In the genomic region with DNA sequence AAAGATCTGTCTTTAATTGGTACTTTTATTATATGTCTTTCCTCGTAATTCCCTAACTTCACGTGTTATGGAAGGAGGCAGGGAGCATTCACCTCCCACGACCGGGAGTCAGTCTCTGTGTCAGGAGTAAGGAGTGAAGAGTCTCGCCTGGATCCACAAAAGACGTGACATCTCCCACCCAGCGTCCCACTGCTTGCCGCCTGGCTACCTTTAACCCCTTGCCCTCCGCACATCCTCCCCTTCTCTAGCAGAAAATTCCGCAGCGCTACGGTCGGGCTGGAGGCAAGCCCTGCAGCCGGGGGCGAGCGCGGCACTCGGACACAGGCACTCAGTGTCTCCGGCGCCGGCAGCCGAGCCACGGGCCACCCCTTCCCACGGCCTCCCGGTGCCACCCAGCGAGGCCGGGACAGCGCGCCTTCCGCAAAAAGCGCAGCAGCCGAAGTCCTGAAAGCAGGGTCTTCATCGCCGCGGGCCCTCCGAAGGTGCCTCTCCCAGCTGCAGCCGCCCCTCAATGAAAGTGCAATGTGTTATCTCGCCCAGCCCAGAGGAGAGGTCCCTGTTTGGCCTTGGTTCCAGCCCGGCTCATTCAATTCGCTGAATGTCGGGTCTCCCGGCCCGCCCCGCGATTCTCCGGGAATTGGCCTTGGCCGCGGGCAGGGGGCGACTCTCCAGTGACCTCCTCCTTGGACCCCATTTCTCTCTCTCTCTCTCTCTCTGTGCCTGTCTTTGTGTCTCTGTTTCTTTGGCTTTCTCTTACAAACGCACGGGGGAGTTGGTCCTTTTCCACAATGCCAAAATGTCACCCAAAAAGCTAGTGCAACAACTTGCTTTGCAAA, we compare ENCODE assay signal across 1 cellular context.
A peak's percentile ranks its signal among the peaks of the same experiment; 100 is the strongest.
TF ChIP-seq lines count a peak whose summit lies in the region.

No MANE protein-coding gene starts in this region.

TF ChIP-seq in H1, 55 proteins besides CTCF, POLR2A, EP300 and RAD21 (continues in another document):
- TF ChIP-seq HDAC2 (IDR thresholded peaks at IDR 0.05; ENCODE audit: borderline replicate concordance in 1 of 2, low read depth in 2 of 2, low read length in 2 of 2) (0 out of 4 replicates have a peak, but pooled peaks of 1 of the 2 experiments have one; percentile 28), KDM1A (IDR thresholded peaks at IDR 0.05; ENCODE audit: borderline replicate concordance, low read length) (no peak), RBBP5 (IDR thresholded peaks at IDR 0.05; ENCODE audit: borderline replicate concordance, low read depth, low read length) (peak; percentile 71; the same call in 1 of the 2 replicates), POLR2AphosphoS5 (IDR thresholded peaks at IDR 0.05; ENCODE audit: low read depth, low read length) (peak; percentile 38; the same call in 1 of the 2 replicates), SIN3A (conservative IDR thresholded peaks at IDR 0.05 in 1 of 2, IDR thresholded peaks at IDR 0.05 in 1 of 2; ENCODE audit: low read depth in 1 of 2, low read length in 2 of 2) (0 out of 4 replicates have a peak, but pooled peaks of 1 of the 2 experiments have one; percentile 9), JUND (IDR thresholded peaks at IDR 0.05; ENCODE audit: low read length) (no peak), BCL11A (IDR thresholded peaks at IDR 0.05; ENCODE audit: low read depth in 2 of 2, low read length in 2 of 2) (no peak), RFX5 (IDR thresholded peaks at IDR 0.05; ENCODE audit: borderline replicate concordance, low read depth, low read length) (no peak), MAFK (IDR thresholded peaks at IDR 0.05; ENCODE audit: low read depth, low read length) (no peak), BACH1 (IDR thresholded peaks at IDR 0.05; ENCODE audit: low read length) (no peak), HDAC6 (IDR thresholded peaks at IDR 0.05; ENCODE audit: low read depth, low read length) (no peak), CHD2 (IDR thresholded peaks at IDR 0.05; ENCODE audit: low read length) (0 out of 2 replicates have a peak, but pooled peaks have one; percentile 34), NRF1 (IDR thresholded peaks at IDR 0.05; ENCODE audit: low read depth, low read length) (no peak), GABPA (IDR thresholded peaks at IDR 0.05; ENCODE audit: borderline replicate concordance, insufficient read depth, low read length) (no peak), TEAD4 (IDR thresholded peaks at IDR 0.05; ENCODE audit: low read depth, low read length) (0 out of 2 replicates have a peak, but pooled peaks have one; percentile 27), SRF (IDR thresholded peaks at IDR 0.05; ENCODE audit: low read depth, low read length) (no peak), BRCA1 (IDR thresholded peaks at IDR 0.05; ENCODE audit: low read depth, low read length) (no peak), CBX8 (IDR thresholded peaks at IDR 0.05; ENCODE audit: borderline replicate concordance, low read depth, low read length) (no peak), ZNF274 (IDR thresholded peaks at IDR 0.05; ENCODE audit: borderline replicate concordance, extremely low read depth, low read length) (no peak), SP1 (IDR thresholded peaks at IDR 0.05; ENCODE audit: low read depth, low read length) (no peak), JUN (IDR thresholded peaks at IDR 0.05; ENCODE audit: low read depth, low read length) (no peak), CREB1 (IDR thresholded peaks at IDR 0.05) (no peak), POU5F1 (IDR thresholded peaks at IDR 0.05; ENCODE audit: low read depth, low read length) (no peak), SAP30 (IDR thresholded peaks at IDR 0.05; ENCODE audit: insufficient read depth, insufficient replicate concordance, low read length) (peak; percentile 62), CEBPB (IDR thresholded peaks at IDR 0.05; ENCODE audit: low read depth, low read length) (no peak), SIX5 (IDR thresholded peaks at IDR 0.05; ENCODE audit: low read depth, low read length) (no peak), ATF2 (IDR thresholded peaks at IDR 0.05; ENCODE audit: low read length) (no peak), YY1 (IDR thresholded peaks at IDR 0.05; ENCODE audit: low read depth, low read length) (0 out of 2 replicates have a peak, but pooled peaks have one; percentile 21), KDM4A (IDR thresholded peaks at IDR 0.05; ENCODE audit: low read depth, low read length, severe bottlenecking) (peak; percentile 66), GTF2F1 (IDR thresholded peaks at IDR 0.05; ENCODE audit: borderline replicate concordance, low read depth, low read length) (no peak), RNF2 (IDR thresholded peaks at IDR 0.05; ENCODE audit: borderline replicate concordance, low read depth, low read length, missing control alignments, poor library complexity, severe bottlenecking) (no peak), SUZ12 (IDR thresholded peaks at IDR 0.05; ENCODE audit: low read length) (no peak), TCF12 (IDR thresholded peaks at IDR 0.05; ENCODE audit: low read depth, low read length) (no peak), FOSL1 (IDR thresholded peaks at IDR 0.05; ENCODE audit: insufficient read depth, low read depth, low read length) (no peak), KDM5A (IDR thresholded peaks at IDR 0.05; ENCODE audit: low read length) (no peak), CHD1 (IDR thresholded peaks at IDR 0.05; ENCODE audit: low read depth, low read length) (no peak), SP4 (IDR thresholded peaks at IDR 0.05; ENCODE audit: low read length) (no peak), TAF1 (IDR thresholded peaks at IDR 0.05; ENCODE audit: low read depth, low read length) (peak; percentile 45; the same call in 1 of the 2 replicates), USF2 (IDR thresholded peaks at IDR 0.05; ENCODE audit: low read length) (no peak), TBP (IDR thresholded peaks at IDR 0.05; ENCODE audit: low read depth, low read length) (peak; percentile 70; the same call in 1 of the 2 replicates), RXRA (IDR thresholded peaks at IDR 0.05; ENCODE audit: insufficient read depth, low read depth, low read length) (no peak), CBX5 (IDR thresholded peaks at IDR 0.05; ENCODE audit: low read depth, low read length) (no peak), CTBP2 (IDR thresholded peaks at IDR 0.05; ENCODE audit: borderline replicate concordance, insufficient read depth, insufficient read length, low read length) (no peak), SIRT6 (IDR thresholded peaks at IDR 0.05; ENCODE audit: low read length) (no peak), EGR1 (IDR thresholded peaks at IDR 0.05; ENCODE audit: borderline replicate concordance, low read depth, low read length) (no peak), NANOG (IDR thresholded peaks at IDR 0.05; ENCODE audit: insufficient read depth, low read depth, low read length, poor library complexity, severe bottlenecking) (no peak), PHF8 (conservative IDR thresholded peaks at IDR 0.05; ENCODE audit: low read depth, low read length) (peak; percentile 43; the same call in 1 of the 2 replicates), TAF7 (optimal IDR thresholded peaks at IDR 0.05; ENCODE audit: borderline replicate concordance, low read depth, low read length) (peak; percentile 26), ASH2L (IDR thresholded peaks at IDR 0.05; ENCODE audit: low read length) (no peak), SP2 (IDR thresholded peaks at IDR 0.05; ENCODE audit: low read length) (no peak), EZH2 (IDR thresholded peaks at IDR 0.05; ENCODE audit: low read depth, low read length, severe bottlenecking) (no peak)
- TF ChIP-seq, protein P1, sequence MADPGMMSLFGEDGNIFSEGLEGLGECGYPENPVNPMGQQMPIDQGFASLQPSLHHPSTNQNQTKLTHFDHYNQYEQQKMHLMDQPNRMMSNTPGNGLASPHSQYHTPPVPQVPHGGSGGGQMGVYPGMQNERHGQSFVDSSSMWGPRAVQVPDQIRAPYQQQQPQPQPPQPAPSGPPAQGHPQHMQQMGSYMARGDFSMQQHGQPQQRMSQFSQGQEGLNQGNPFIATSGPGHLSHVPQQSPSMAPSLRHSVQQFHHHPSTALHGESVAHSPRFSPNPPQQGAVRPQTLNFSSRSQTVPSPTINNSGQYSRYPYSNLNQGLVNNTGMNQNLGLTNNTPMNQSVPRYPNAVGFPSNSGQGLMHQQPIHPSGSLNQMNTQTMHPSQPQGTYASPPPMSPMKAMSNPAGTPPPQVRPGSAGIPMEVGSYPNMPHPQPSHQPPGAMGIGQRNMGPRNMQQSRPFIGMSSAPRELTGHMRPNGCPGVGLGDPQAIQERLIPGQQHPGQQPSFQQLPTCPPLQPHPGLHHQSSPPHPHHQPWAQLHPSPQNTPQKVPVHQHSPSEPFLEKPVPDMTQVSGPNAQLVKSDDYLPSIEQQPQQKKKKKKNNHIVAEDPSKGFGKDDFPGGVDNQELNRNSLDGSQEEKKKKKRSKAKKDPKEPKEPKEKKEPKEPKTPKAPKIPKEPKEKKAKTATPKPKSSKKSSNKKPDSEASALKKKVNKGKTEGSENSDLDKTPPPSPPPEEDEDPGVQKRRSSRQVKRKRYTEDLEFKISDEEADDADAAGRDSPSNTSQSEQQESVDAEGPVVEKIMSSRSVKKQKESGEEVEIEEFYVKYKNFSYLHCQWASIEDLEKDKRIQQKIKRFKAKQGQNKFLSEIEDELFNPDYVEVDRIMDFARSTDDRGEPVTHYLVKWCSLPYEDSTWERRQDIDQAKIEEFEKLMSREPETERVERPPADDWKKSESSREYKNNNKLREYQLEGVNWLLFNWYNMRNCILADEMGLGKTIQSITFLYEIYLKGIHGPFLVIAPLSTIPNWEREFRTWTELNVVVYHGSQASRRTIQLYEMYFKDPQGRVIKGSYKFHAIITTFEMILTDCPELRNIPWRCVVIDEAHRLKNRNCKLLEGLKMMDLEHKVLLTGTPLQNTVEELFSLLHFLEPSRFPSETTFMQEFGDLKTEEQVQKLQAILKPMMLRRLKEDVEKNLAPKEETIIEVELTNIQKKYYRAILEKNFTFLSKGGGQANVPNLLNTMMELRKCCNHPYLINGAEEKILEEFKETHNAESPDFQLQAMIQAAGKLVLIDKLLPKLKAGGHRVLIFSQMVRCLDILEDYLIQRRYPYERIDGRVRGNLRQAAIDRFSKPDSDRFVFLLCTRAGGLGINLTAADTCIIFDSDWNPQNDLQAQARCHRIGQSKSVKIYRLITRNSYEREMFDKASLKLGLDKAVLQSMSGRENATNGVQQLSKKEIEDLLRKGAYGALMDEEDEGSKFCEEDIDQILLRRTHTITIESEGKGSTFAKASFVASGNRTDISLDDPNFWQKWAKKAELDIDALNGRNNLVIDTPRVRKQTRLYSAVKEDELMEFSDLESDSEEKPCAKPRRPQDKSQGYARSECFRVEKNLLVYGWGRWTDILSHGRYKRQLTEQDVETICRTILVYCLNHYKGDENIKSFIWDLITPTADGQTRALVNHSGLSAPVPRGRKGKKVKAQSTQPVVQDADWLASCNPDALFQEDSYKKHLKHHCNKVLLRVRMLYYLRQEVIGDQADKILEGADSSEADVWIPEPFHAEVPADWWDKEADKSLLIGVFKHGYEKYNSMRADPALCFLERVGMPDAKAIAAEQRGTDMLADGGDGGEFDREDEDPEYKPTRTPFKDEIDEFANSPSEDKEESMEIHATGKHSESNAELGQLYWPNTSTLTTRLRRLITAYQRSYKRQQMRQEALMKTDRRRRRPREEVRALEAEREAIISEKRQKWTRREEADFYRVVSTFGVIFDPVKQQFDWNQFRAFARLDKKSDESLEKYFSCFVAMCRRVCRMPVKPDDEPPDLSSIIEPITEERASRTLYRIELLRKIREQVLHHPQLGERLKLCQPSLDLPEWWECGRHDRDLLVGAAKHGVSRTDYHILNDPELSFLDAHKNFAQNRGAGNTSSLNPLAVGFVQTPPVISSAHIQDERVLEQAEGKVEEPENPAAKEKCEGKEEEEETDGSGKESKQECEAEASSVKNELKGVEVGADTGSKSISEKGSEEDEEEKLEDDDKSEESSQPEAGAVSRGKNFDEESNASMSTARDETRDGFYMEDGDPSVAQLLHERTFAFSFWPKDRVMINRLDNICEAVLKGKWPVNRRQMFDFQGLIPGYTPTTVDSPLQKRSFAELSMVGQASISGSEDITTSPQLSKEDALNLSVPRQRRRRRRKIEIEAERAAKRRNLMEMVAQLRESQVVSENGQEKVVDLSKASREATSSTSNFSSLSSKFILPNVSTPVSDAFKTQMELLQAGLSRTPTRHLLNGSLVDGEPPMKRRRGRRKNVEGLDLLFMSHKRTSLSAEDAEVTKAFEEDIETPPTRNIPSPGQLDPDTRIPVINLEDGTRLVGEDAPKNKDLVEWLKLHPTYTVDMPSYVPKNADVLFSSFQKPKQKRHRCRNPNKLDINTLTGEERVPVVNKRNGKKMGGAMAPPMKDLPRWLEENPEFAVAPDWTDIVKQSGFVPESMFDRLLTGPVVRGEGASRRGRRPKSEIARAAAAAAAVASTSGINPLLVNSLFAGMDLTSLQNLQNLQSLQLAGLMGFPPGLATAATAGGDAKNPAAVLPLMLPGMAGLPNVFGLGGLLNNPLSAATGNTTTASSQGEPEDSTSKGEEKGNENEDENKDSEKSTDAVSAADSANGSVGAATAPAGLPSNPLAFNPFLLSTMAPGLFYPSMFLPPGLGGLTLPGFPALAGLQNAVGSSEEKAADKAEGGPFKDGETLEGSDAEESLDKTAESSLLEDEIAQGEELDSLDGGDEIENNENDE (IDR thresholded peaks at IDR 0.05; ENCODE audit: insufficient replicate concordance, low read length) = no peak
- TF ChIP-seq, protein P2, sequence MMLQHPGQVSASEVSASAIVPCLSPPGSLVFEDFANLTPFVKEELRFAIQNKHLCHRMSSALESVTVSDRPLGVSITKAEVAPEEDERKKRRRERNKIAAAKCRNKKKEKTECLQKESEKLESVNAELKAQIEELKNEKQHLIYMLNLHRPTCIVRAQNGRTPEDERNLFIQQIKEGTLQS (IDR thresholded peaks at IDR 0.05; ENCODE audit: insufficient read depth, low read depth, low read length) = no peak
- TF ChIP-seq, protein P3, sequence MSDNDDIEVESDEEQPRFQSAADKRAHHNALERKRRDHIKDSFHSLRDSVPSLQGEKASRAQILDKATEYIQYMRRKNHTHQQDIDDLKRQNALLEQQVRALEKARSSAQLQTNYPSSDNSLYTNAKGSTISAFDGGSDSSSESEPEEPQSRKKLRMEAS (IDR thresholded peaks at IDR 0.05) = no peak
